ENCODE assay signal across 23 cellular contexts in the genomic region with DNA sequence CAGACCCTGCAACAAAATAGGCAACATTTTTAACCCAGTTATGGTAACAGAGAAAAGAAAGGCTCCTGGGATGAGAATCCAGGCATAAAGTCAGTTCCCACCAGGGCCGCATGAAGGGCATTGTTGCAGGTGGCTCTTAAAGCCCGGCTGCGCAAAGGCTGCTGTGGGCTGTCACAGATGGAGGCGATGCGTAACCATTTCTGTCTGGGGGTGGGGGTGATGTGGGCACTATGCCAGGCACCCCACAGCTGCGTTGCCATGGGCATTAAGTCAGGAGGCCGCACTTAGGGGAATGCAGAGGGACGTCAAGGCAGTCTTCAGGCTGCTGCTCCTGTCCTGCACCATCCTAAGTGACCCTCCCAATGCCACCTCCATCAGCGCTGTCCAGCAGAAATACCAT.
A peak's percentile ranks its signal among the peaks of the same experiment; 100 is the strongest.
DNase-seq lines count a peak whose midpoint lies in the region; ATAC-seq, FAIRE-seq and TF ChIP-seq lines count a peak whose summit lies in the region.
"Had no signal": no experiment of that assay in that cellular context is flagged by ENCODE, and none has a peak within 500 bp of the region (broad histone marks: within the 10 kb centered on the region; RNA-seq: fewer than 3 reads in every experiment).

No MANE protein-coding gene starts in this region.

- H3K9me1 ChIP-seq in K562 (ENCODE audit: control insufficient read depth, insufficient read depth, low read length), result no peaks in the 10 kb centered on the region

- POLR2A ChIA-PET in A673 (lab: Charles Lee; ENCODE audit: low non-redundant PET) (no interaction called here), K562 (lab: Yijun Ruan, JAX) (no interaction called here)

- CTCF ChIA-PET in A673 (lab: Charles Lee), result no interaction called here
- CTCF ChIA-PET in K562 (lab: Yijun Ruan, JAX; ENCODE audit: low intra/inter-chr PET ratio), result no interaction called here

- TF ChIP-seq EP300 in K562 (IDR thresholded peaks at IDR 0.05; ENCODE audit: low read length), result no peak

- H3K27ac ChIP-seq in A673 (ENCODE audit: low read depth, low read length, poor library complexity, severe bottlenecking), result no peak overlapping the region
- H3K27ac ChIP-seq in K562 (ENCODE audit: extremely low read depth, low read depth, low read length), result no peak overlapping the region
- no peak overlapping the region for H3K27ac ChIP-seq in substantia nigra (ENCODE audit: low read depth, low read length, poor library complexity, severe bottlenecking)

- H3K27me3 ChIP-seq in A673 (replicated peaks; ENCODE audit: insufficient read depth, low read depth, low read length, poor library complexity) (no peaks in the 10 kb centered on the region), K562 (ENCODE audit: control insufficient read depth in 2 of 2, insufficient read depth in 2 of 2, low read length in 2 of 2) (peaks cover 0 to 4% of the 10 kb centered on the region in 2 experiments; a peak in 1 of 5 replicates)

- no peaks in the 10 kb centered on the region for H3K79me2 ChIP-seq in K562 (ENCODE audit: control insufficient read depth, insufficient read depth, low read length)

- no peak overlapping the region for H3K4me2 ChIP-seq in K562 (ENCODE audit: insufficient read depth, low read length)
- H3K4me2 ChIP-seq: smooth muscle cell had no signal

- WGBS in K562 (ENCODE audit: insufficient coverage, low coverage, missing lambda C conversion rate), result 62% methylated on average over 9 of the region's 9 CpGs

- ATAC-seq in K562, result no peak
- ATAC-seq: effector memory CD8-positive, alpha-beta T cell; natural killer cell; SK-N-SH treated with all-trans-retinoic acid at 6 μM for 48 hours had no signal

- in situ Hi-C loops in K562 (cut with MboI), result no loop called here

- BruUV-seq in A673 (replicated peaks; lab: Mats Ljungman, UMichigan), result no TSS peak
- BruUV-seq in K562 (replicated peaks; lab: Mats Ljungman, UMichigan), result no TSS peak

- TF ChIP-seq POLR2A in K562 (conservative IDR thresholded peaks at IDR 0.05), result no peak

- no peak for FAIRE-seq in K562 (lab: Jason Lieb, UNC)
- FAIRE-seq: kidney had no signal

- H2AFZ ChIP-seq in K562 (ENCODE audit: low read depth, low read length), result no peak overlapping the region

- no peak for TF ChIP-seq RAD21 in K562 (CRISPR knock-in tag; conservative IDR thresholded peaks at IDR 0.05 in 1 of 2, IDR thresholded peaks at IDR 0.05 in 1 of 2)

- H3K9me3 ChIP-seq in A673 (ENCODE audit: low read depth, low read length, poor library complexity, severe bottlenecking) (no peaks in the 10 kb centered on the region), K562 (replicated peaks; ENCODE audit: control insufficient read depth, insufficient read depth, low read depth, low read length) (no peaks in the 10 kb centered on the region)
- H3K9me3 ChIP-seq: Caco-2 had no signal

- H3K36me3 ChIP-seq in A673 (ENCODE audit: insufficient read depth, low read length, poor library complexity, severe bottlenecking) (no peaks in the 10 kb centered on the region), K562 (ENCODE audit: control insufficient read depth, insufficient read depth, low read length) (no peaks in the 10 kb centered on the region)

- DNase-seq in A673 (ENCODE audit: low spot score) (peak; percentile 12), DMS79 treated with DMSO at 0.1 percent for 48 hours (lab: John Stamatoyannopoulos, UW) (peak; percentile 81), NCI-H2107 treated with DMSO at 0.1 percent for 48 hours (lab: John Stamatoyannopoulos, UW; ENCODE audit: unreplicated experiment) (peak; percentile 80), K562 (ENCODE audit: extremely low read depth in 1 of 4, low spot score in 3 of 4) (no peak), kidney glomerular epithelial cell (lab: John Stamatoyannopoulos, UW) (no peak), substantia nigra (lab: John Stamatoyannopoulos, UW) (no peak)
- no peak for DNase-seq in stimulated activated CD8-positive, alpha-beta memory T cell treated with anti-CD3 and anti-CD28 coated beads, Interleukin-4, amount 100 ng/mL, for 48 hours
- DNase-seq: activated CD4-positive, alpha-beta T cell treated with anti-CD3 and anti-CD28 coated beads for 4 hours; activated effector memory CD4-positive, alpha-beta T cell treated with Interleukin-2 at 50 U/mL for 16 hours; activated T-cell treated with anti-CD3 and anti-CD28 coated beads for 4 hours; C1 segment of cervical spinal cord; Caco-2; cortex of kidney; effector memory CD8-positive, alpha-beta T cell; erythroblast; GF-D8; H7; kidney; natural killer cell; NCI-H1694; NCI-H774 had no signal

- intact Hi-C loops in A673 (cut with micrococcal nuclease; ENCODE audit: unreplicated experiment) (loop anchor here (2.0 to 10.0 kb wide), 2 partner anchors 244 to 1300 kb away; no protein-coding TSS in a partner anchor), K562 (cut with micrococcal nuclease) (no loop called here)

- no peak overlapping the region for H3K9ac ChIP-seq in K562 (ENCODE audit: insufficient read depth in 1 of 2, low read depth in 2 of 2, low read length in 2 of 2)

- H3K4me1 ChIP-seq in A673 (ENCODE audit: insufficient read depth, low read length, poor library complexity, severe bottlenecking) (no peaks in the 10 kb centered on the region), K562 (replicated peaks in 1 of 2; ENCODE audit: control insufficient read depth in 2 of 2, insufficient read depth in 2 of 2, low read length in 2 of 2) (no peaks in the 10 kb centered on the region)

- no peak overlapping the region for H3K4me3 ChIP-seq in A673 (ENCODE audit: low read depth, low read length, poor library complexity, severe bottlenecking)
- H3K4me3 ChIP-seq in K562, result no peak overlapping the region
- H3K4me3 ChIP-seq: smooth muscle cell had no signal

- H4K20me1 ChIP-seq in K562 (replicated peaks; ENCODE audit: control insufficient read depth, insufficient read depth, low read length), result 0 out of 2 replicates have a peak, but pooled peaks cover 4% of the 10 kb centered on the region

- no peak for TF ChIP-seq CTCF in A673 (conservative IDR thresholded peaks at IDR 0.05; ENCODE audit: low read depth, low read length)
- TF ChIP-seq CTCF in K562 (IDR thresholded peaks at IDR 0.05 in 2 of 3, conservative IDR thresholded peaks at IDR 0.05 in 1 of 3; ENCODE audit: insufficient read depth in 2 of 3, low read depth in 1 of 3, low read length in 3 of 3), result no peak

TF ChIP-seq in K562, 482 proteins besides CTCF, POLR2A, EP300 and RAD21:
- no peak for TF ChIP-seq RBFOX2 (IDR thresholded peaks at IDR 0.05; ENCODE audit: low read depth, low read length)
- TF ChIP-seq CAMTA2 (CRISPR knock-in tag; conservative IDR thresholded peaks at IDR 0.05), result no peak
- TF ChIP-seq ARID1B (IDR thresholded peaks at IDR 0.05), result no peak
- no peak for TF ChIP-seq KDM5B (IDR thresholded peaks at IDR 0.05; ENCODE audit: insufficient replicate concordance, low read depth, low read length)
- TF ChIP-seq SAP30 (IDR thresholded peaks at IDR 0.05; ENCODE audit: borderline replicate concordance, insufficient read depth, low read depth, low read length, poor library complexity, severe bottlenecking), result no peak
- no peak for TF ChIP-seq ZSCAN32 (CRISPR knock-in tag; IDR thresholded peaks at IDR 0.05)
- 0 out of 2 replicates have a peak, but pooled peaks have one; percentile 19 for TF ChIP-seq NFIC (IDR thresholded peaks at IDR 0.05)
- TF ChIP-seq KHSRP (IDR thresholded peaks at IDR 0.05), result no peak
TF ChIP-seq in K562: peak in this region for 1.

Comparison
In these comparisons a context has a peak if more than half of its experiments do, and no peak if none do; other contexts are left out.
1. DNase-seq: peak in A673 (single experiment), DMS79 treated with DMSO at 0.1 percent for 48 hours (single experiment) and NCI-H2107 treated with DMSO at 0.1 percent for 48 hours (single experiment); none in K562 (0 of 4), stimulated activated CD8-positive, alpha-beta memory T cell treated with anti-CD3 and anti-CD28 coated beads, Interleukin-4, amount 100 ng/mL, for 48 hours (single experiment), kidney glomerular epithelial cell (single experiment) and substantia nigra (0 of 49).